Comparison of ENCODE assay signal across 14 cellular contexts in genomic region chr14:71116206-71117122, GRCh38.
DNase-seq lines count a peak whose midpoint lies in the region; ATAC-seq and TF ChIP-seq lines count a peak whose summit lies in the region.
"Had no signal": no experiment of that assay in that cellular context is flagged by ENCODE, and none has a peak within 500 bp of the region (broad histone marks: within the 10 kb centered on the region; RNA-seq: fewer than 3 reads in every experiment).

No MANE protein-coding gene starts in this region.

- H3K36me3 ChIP-seq in SU-DHL-6 (ENCODE audit: low read length), result peaks cover 2% of the 10 kb centered on the region; the same call in 1 of the 2 replicates
- peaks cover 11% of the 10 kb centered on the region for H3K36me3 ChIP-seq in mesodermal cell (ENCODE audit: control insufficient read depth, insufficient read depth, low read length)
- H3K36me3 ChIP-seq in brain microvascular endothelial cell (replicated peaks), result no peaks in the 10 kb centered on the region
- H3K36me3 ChIP-seq: prostate gland had no signal

- H3K9ac ChIP-seq in SU-DHL-6 (ENCODE audit: low read length), result peak overlapping the region; percentile 45

- peak overlapping the region; percentile 92 for H3K27ac Mint-ChIP-seq in Calu3 (ENCODE audit: unreplicated experiment)

- peaks cover 8% of the 10 kb centered on the region for H3K36me3 Mint-ChIP-seq in Calu3 (ENCODE audit: insufficient read depth, unreplicated experiment)

- H3K4me3 Mint-ChIP-seq in Calu3 (ENCODE audit: low read depth, unreplicated experiment), result no peak overlapping the region
- H3K4me3 Mint-ChIP-seq: H9 had no signal

- H2AFZ ChIP-seq in SU-DHL-6 (ENCODE audit: low read depth, low read length, severe bottlenecking), result peak overlapping the region; percentile 4

- peaks cover 10% of the 10 kb centered on the region for H3K4me1 ChIP-seq in mesodermal cell (ENCODE audit: control insufficient read depth, insufficient read depth, low read length, poor library complexity, severe bottlenecking)
- H3K4me1 ChIP-seq: prostate gland had no signal

- peaks cover 29% of the 10 kb centered on the region for H3F3A ChIP-seq in SU-DHL-6 (ENCODE audit: insufficient read depth)

- H3K9me3 Mint-ChIP-seq in Calu3 (ENCODE audit: low read depth, unreplicated experiment), result no peaks in the 10 kb centered on the region

- no peaks in the 10 kb centered on the region for H3K27me3 ChIP-seq in SU-DHL-6 (ENCODE audit: low read length)
- H3K27me3 ChIP-seq in brain microvascular endothelial cell (replicated peaks), result no peaks in the 10 kb centered on the region
- H3K27me3 ChIP-seq: BE2C, stomach had no signal

- no peaks in the 10 kb centered on the region for H3K27me3 Mint-ChIP-seq in Calu3 (ENCODE audit: unreplicated experiment)

- H3K4me2 ChIP-seq in SU-DHL-6 (ENCODE audit: low read depth, low read length, poor library complexity, severe bottlenecking), result peak overlapping the region; percentile 96

- DNase-seq in Calu3 (no peak), amygdala (lab: John Stamatoyannopoulos, UW) (no peak), brain microvascular endothelial cell (no peak)
- DNase-seq: BE2C; H9; KG1; stimulated activated CD4-positive, alpha-beta T cell treated with anti-CD3 and anti-CD28 coated beads, Interleukin-4, amount 100 ng/mL, for 4 hours; stomach had no signal

- peak; percentile 40 for ATAC-seq in GM19463 (IDR thresholded peaks at IDR 0.05; ENCODE audit: unreplicated experiment)
- ATAC-seq in HG03139 (IDR thresholded peaks at IDR 0.05; ENCODE audit: unreplicated experiment), result no peak
- no peak for ATAC-seq in HG03457 (IDR thresholded peaks at IDR 0.05; ENCODE audit: unreplicated experiment)

- no peaks in the 10 kb centered on the region for H3K9me2 ChIP-seq in SU-DHL-6 (replicated peaks; ENCODE audit: insufficient read depth, low read length)

- peaks cover 36% of the 10 kb centered on the region for H3K4me1 Mint-ChIP-seq in Calu3 (ENCODE audit: low read depth, unreplicated experiment)

- in situ Hi-C loops in brain microvascular endothelial cell (cut with HindIII; ENCODE audit: low pct_ligation_motif_present, low sequenced_read_pairs), result no loop called here

- H3K79me2 ChIP-seq in SU-DHL-6 (ENCODE audit: insufficient read depth, low read length), result no peaks in the 10 kb centered on the region

- H3K9me3 ChIP-seq in SU-DHL-6 (ENCODE audit: insufficient read depth, low read length), result no peaks in the 10 kb centered on the region
- H3K9me3 ChIP-seq in mesodermal cell (ENCODE audit: control insufficient read depth, low read length), result no peaks in the 10 kb centered on the region
- H3K9me3 ChIP-seq: BE2C, prostate gland, stomach had no signal

- 96 to 97% methylated on average over 5 to 12 of the region's 12 CpGs for WGBS in mesodermal cell (ENCODE audit: insufficient coverage in 2 of 2), 2 experiments

- intact Hi-C loops in Calu3 (cut with micrococcal nuclease; ENCODE audit: unreplicated experiment), result loop anchor here (10.0 kb wide), 1 partner anchor 738 kb away; no protein-coding TSS in a partner anchor

- CTCF ChIA-PET in Calu3 (lab: Charles Lee), result no interaction called here

- H3K4me3 ChIP-seq in SU-DHL-6 (ENCODE audit: insufficient read depth, low read length, poor library complexity, severe bottlenecking) (peak overlapping the region; percentile 44), mesodermal cell (ENCODE audit: extremely low read depth, insufficient read depth, low read length, poor library complexity, severe bottlenecking) (no peak overlapping the region), brain microvascular endothelial cell (ENCODE audit: low read depth, low read length) (no peak overlapping the region)
- H3K4me3 ChIP-seq: prostate gland, stomach had no signal

- TF ChIP-seq CTCF in Calu3 (IDR thresholded peaks at IDR 0.05; ENCODE audit: unreplicated experiment) (no peak), SU-DHL-6 (IDR thresholded peaks at IDR 0.05; ENCODE audit: insufficient read depth, low read length, poor library complexity, severe bottlenecking) (no peak), brain microvascular endothelial cell (IDR thresholded peaks at IDR 0.05; ENCODE audit: low read depth, low read length, missing control alignments) (no peak)

- no peaks in the 10 kb centered on the region for H4K20me1 ChIP-seq in SU-DHL-6 (ENCODE audit: low read depth, low read length)

- no TSS peak for BruUV-seq in Calu3 (replicated peaks; lab: Mats Ljungman, UMichigan)

- H3K27ac ChIP-seq in SU-DHL-6 (ENCODE audit: low read depth, low read length) (peak overlapping the region; percentile 98), mesodermal cell (ENCODE audit: low read depth, low read length, severe bottlenecking) (peak overlapping the region; percentile 50), brain microvascular endothelial cell (no peak overlapping the region)
- H3K27ac ChIP-seq: prostate gland, stomach had no signal
